14 cellular contexts compared by ENCODE assay signal in genomic region chr6:54249812-54250211, GRCh38. TPM values are rescaled to one million over a fixed set of nuclear protein-coding genes. Genes with fewer than 3 reads are reported as not detected.
"Had no signal": no experiment of that assay in that cellular context is flagged by ENCODE, and none has a peak within 500 bp of the region (broad histone marks: within the 10 kb centered on the region; RNA-seq: fewer than 3 reads in every experiment).

No MANE protein-coding gene starts in this region.

RNA-seq across cellular contexts. Expression of gene TINAG, which starts 58.4 kb away (rescaled TPM):
- total RNA-seq: natural killer cell, omental fat pad, osteocyte, pancreas, posterior vena cava, prostate gland, pulmonary artery endothelial cell, smooth muscle cell, spleen, suprapubic skin, testis, upper lobe of right lung, uterus had no signal
- polyA plus RNA-seq: pancreas, smooth muscle cell, spleen, urinary bladder had no signal
